ENCODE assay signal across 18 cellular contexts in the genomic region with DNA sequence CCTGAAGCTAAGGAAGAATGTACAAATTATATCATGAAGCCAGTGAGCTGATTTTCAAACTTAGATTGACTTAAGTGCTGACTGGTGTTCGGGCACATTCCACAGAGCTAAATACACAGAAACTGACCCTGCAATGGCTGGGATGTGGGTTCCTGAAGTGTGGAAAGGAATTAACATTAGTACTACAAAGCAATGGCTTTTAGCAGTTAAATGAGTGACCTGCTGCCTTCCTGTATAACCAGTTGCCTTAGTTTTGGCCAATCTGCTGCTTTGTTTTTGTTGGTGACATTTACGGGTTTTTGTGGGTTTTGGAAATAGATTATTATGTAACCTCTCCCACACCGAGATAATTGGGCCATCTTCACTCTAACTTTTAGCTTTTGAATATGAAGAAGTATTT. TPM values are rescaled to one million over a fixed set of nuclear protein-coding genes. Genes with fewer than 3 reads are reported as not detected.
DNase-seq lines count a peak whose midpoint lies in the region; ATAC-seq and TF ChIP-seq lines count a peak whose summit lies in the region.
"Had no signal": no experiment of that assay in that cellular context is flagged by ENCODE, and none has a peak within 500 bp of the region (broad histone marks: within the 10 kb centered on the region; RNA-seq: fewer than 3 reads in every experiment).

No MANE protein-coding gene starts in this region.

- H3K27ac ChIP-seq in PC-9, result peak overlapping the region; percentile 92
- H3K27ac ChIP-seq in CD8-positive, alpha-beta memory T cell (ENCODE audit: low read depth, low read length), result no peak overlapping the region
- H3K27ac ChIP-seq: ascending aorta, tibial artery had no signal

- no peaks in the 10 kb centered on the region for H3K27me3 ChIP-seq in PC-9 (ENCODE audit: insufficient read depth, low read depth)
- no peaks in the 10 kb centered on the region for H3K27me3 ChIP-seq in CD8-positive, alpha-beta memory T cell (ENCODE audit: insufficient read depth, low read length, poor library complexity, severe bottlenecking)
- H3K27me3 ChIP-seq: ascending aorta had no signal

- H3K9me3 ChIP-seq in PC-9 (ENCODE audit: insufficient read depth, low read depth), result no peaks in the 10 kb centered on the region
- H3K9me3 ChIP-seq in CD8-positive, alpha-beta memory T cell (ENCODE audit: low read length), result no peaks in the 10 kb centered on the region
- H3K9me3 ChIP-seq: ascending aorta, tibial artery had no signal

- intact Hi-C loops in PC-9 (cut with micrococcal nuclease; ENCODE audit: unreplicated experiment), result no loop called here

- no peaks in the 10 kb centered on the region for H3K9me2 ChIP-seq in PC-9 (ENCODE audit: insufficient read depth)

- H2AFZ ChIP-seq in PC-9, result no peak overlapping the region
- H2AFZ ChIP-seq: GM23338 had no signal

- CTCF ChIA-PET in PC-9 (lab: Charles Lee), result no interaction called here
- CTCF ChIA-PET in CD8-positive, alpha-beta memory T cell (lab: Charles Lee), result no interaction called here

- H4K20me1 ChIP-seq in PC-9 (ENCODE audit: insufficient read depth), result no peaks in the 10 kb centered on the region

- peaks cover 38% of the 10 kb centered on the region for H3F3A ChIP-seq in PC-9 (ENCODE audit: insufficient read depth, low read depth)

- peaks cover 5% of the 10 kb centered on the region for H3K36me3 Mint-ChIP-seq in activated naive CD8-positive, alpha-beta T cell treated with anti-CD3 and anti-CD28 coated beads, Interleukin-2, amount 50 U/mL, for 24 hours (ENCODE audit: low read depth)
- H3K36me3 Mint-ChIP-seq in activated naive CD8-positive, alpha-beta T cell treated with anti-CD3 and anti-CD28 coated beads for 36 hours, result peaks cover 7% of the 10 kb centered on the region
- H3K36me3 Mint-ChIP-seq in chondrocyte (ENCODE audit: low read depth) (no peaks in the 10 kb centered on the region), type B pancreatic cell (no peaks in the 10 kb centered on the region)
- peaks cover 0 to 7% (median 0%) of the 10 kb centered on the region in 3 donors for H3K36me3 Mint-ChIP-seq in CD8-positive, alpha-beta memory T cell
- peaks cover 17% of the 10 kb centered on the region for H3K36me3 Mint-ChIP-seq in activated T-cell treated with anti-CD3 and anti-CD28 coated beads, Interleukin-2, amount 50 U/mL, for 24 hours (ENCODE audit: low read depth)
- H3K36me3 Mint-ChIP-seq: WTC11 had no signal

- H3K27me3 Mint-ChIP-seq in activated naive CD8-positive, alpha-beta T cell treated with anti-CD3 and anti-CD28 coated beads, Interleukin-2, amount 50 U/mL, for 24 hours, result peaks cover 2% of the 10 kb centered on the region
- no peaks in the 10 kb centered on the region for H3K27me3 Mint-ChIP-seq in activated naive CD8-positive, alpha-beta T cell treated with anti-CD3 and anti-CD28 coated beads for 36 hours
- no peaks in the 10 kb centered on the region for H3K27me3 Mint-ChIP-seq in chondrocyte (ENCODE audit: low read depth)
- peaks cover 3% of the 10 kb centered on the region for H3K27me3 Mint-ChIP-seq in type B pancreatic cell
- H3K27me3 Mint-ChIP-seq in CD8-positive, alpha-beta memory T cell, result peaks cover 1 to 10% of the 10 kb centered on the region in 2 donors
- H3K27me3 Mint-ChIP-seq in activated T-cell treated with anti-CD3 and anti-CD28 coated beads, Interleukin-2, amount 50 U/mL, for 24 hours, result peaks cover 2% of the 10 kb centered on the region

- H3K27ac Mint-ChIP-seq in activated naive CD8-positive, alpha-beta T cell treated with anti-CD3 and anti-CD28 coated beads, Interleukin-2, amount 50 U/mL, for 24 hours, result peak overlapping the region; percentile 22
- H3K27ac Mint-ChIP-seq in activated naive CD8-positive, alpha-beta T cell treated with anti-CD3 and anti-CD28 coated beads for 36 hours, result no peak overlapping the region
- H3K27ac Mint-ChIP-seq in chondrocyte (ENCODE audit: unreplicated experiment), result peak overlapping the region; percentile 37
- H3K27ac Mint-ChIP-seq in type B pancreatic cell, result no peak overlapping the region
- H3K27ac Mint-ChIP-seq in CD8-positive, alpha-beta memory T cell, result peak overlapping the region in 3 of 8 donors; percentile 66 to 77 (median 73)
- H3K27ac Mint-ChIP-seq in activated T-cell treated with anti-CD3 and anti-CD28 coated beads, Interleukin-2, amount 50 U/mL, for 24 hours, result no peak overlapping the region
- H3K27ac Mint-ChIP-seq: GM23338, WTC11 had no signal

- no TSS peak for BruUV-seq in PC-9 (replicated peaks; lab: Mats Ljungman, UMichigan)

- POLR2A ChIA-PET in PC-9 (lab: Charles Lee; ENCODE audit: unreplicated experiment), result no interaction called here
- POLR2A ChIA-PET in CD8-positive, alpha-beta memory T cell (lab: Charles Lee), result no interaction called here

- H3K4me1 Mint-ChIP-seq in activated naive CD8-positive, alpha-beta T cell treated with anti-CD3 and anti-CD28 coated beads, Interleukin-2, amount 50 U/mL, for 24 hours, result peaks cover 39% of the 10 kb centered on the region
- H3K4me1 Mint-ChIP-seq in activated naive CD8-positive, alpha-beta T cell treated with anti-CD3 and anti-CD28 coated beads for 36 hours, result peaks cover 20% of the 10 kb centered on the region
- H3K4me1 Mint-ChIP-seq in chondrocyte (ENCODE audit: low read depth), result peaks cover 58% of the 10 kb centered on the region
- peaks cover 27% of the 10 kb centered on the region for H3K4me1 Mint-ChIP-seq in type B pancreatic cell (ENCODE audit: unreplicated experiment)
- H3K4me1 Mint-ChIP-seq in CD8-positive, alpha-beta memory T cell, result peaks cover 25 to 34% (median 27%) of the 10 kb centered on the region in 3 donors
- H3K4me1 Mint-ChIP-seq in activated T-cell treated with anti-CD3 and anti-CD28 coated beads, Interleukin-2, amount 50 U/mL, for 24 hours (ENCODE audit: low read depth), result peaks cover 39% of the 10 kb centered on the region

- peaks cover 65% of the 10 kb centered on the region for H3K4me1 ChIP-seq in PC-9 (replicated peaks; ENCODE audit: insufficient read depth)
- H3K4me1 ChIP-seq in CD8-positive, alpha-beta memory T cell (ENCODE audit: insufficient read depth, low read length), result peaks cover 13% of the 10 kb centered on the region

- TF ChIP-seq CTCF in PC-9 (conservative IDR thresholded peaks at IDR 0.05), result no peak
- no peak for TF ChIP-seq CTCF in chondrocyte (IDR thresholded peaks at IDR 0.05)
- no peak for TF ChIP-seq CTCF in type B pancreatic cell (conservative IDR thresholded peaks at IDR 0.05)

- no peak for DNase-seq in activated naive CD8-positive, alpha-beta T cell treated with anti-CD3 and anti-CD28 coated beads, Interleukin-2, amount 50 U/mL, for 24 hours
- DNase-seq in activated naive CD8-positive, alpha-beta T cell treated with anti-CD3 and anti-CD28 coated beads for 36 hours, result no peak
- peak in 1 of 2 experiments; percentile 88 for DNase-seq in PC-9
- no peak for DNase-seq in chondrocyte (ENCODE audit: low spot score)
- DNase-seq in type B pancreatic cell (ENCODE audit: extremely low spot score, unreplicated experiment), result no peak
- no peak for DNase-seq in CD8-positive, alpha-beta memory T cell
- DNase-seq in activated T-cell treated with anti-CD3 and anti-CD28 coated beads, Interleukin-2, amount 50 U/mL, for 24 hours, result no peak
- DNase-seq: DMS79 treated with DMSO at 0.1 percent for 48 hours, head of caudate nucleus, NCI-H1092, NCI-H2227 treated with DMSO at 0.1 percent for 48 hours, SHP77 treated with DMSO at 0.1 percent for 48 hours, tibial artery had no signal

- no peaks in the 10 kb centered on the region for H3K9me3 Mint-ChIP-seq in activated naive CD8-positive, alpha-beta T cell treated with anti-CD3 and anti-CD28 coated beads, Interleukin-2, amount 50 U/mL, for 24 hours
- no peaks in the 10 kb centered on the region for H3K9me3 Mint-ChIP-seq in activated naive CD8-positive, alpha-beta T cell treated with anti-CD3 and anti-CD28 coated beads for 36 hours
- H3K9me3 Mint-ChIP-seq in chondrocyte (ENCODE audit: low read depth) (no peaks in the 10 kb centered on the region), type B pancreatic cell (no peaks in the 10 kb centered on the region)
- H3K9me3 Mint-ChIP-seq in CD8-positive, alpha-beta memory T cell, result no peaks in the 10 kb centered on the region
- H3K9me3 Mint-ChIP-seq in activated T-cell treated with anti-CD3 and anti-CD28 coated beads, Interleukin-2, amount 50 U/mL, for 24 hours, result no peaks in the 10 kb centered on the region
- H3K9me3 Mint-ChIP-seq: WTC11 had no signal

- H3K79me2 ChIP-seq in PC-9 (ENCODE audit: low read depth), result peaks cover 28% of the 10 kb centered on the region

- H3K4me2 ChIP-seq in PC-9, result peak overlapping the region; percentile 62
- H3K4me2 ChIP-seq: GM23338 had no signal

- no peak overlapping the region for H3K4me3 Mint-ChIP-seq in activated naive CD8-positive, alpha-beta T cell treated with anti-CD3 and anti-CD28 coated beads, Interleukin-2, amount 50 U/mL, for 24 hours
- no peak overlapping the region for H3K4me3 Mint-ChIP-seq in activated naive CD8-positive, alpha-beta T cell treated with anti-CD3 and anti-CD28 coated beads for 36 hours
- H3K4me3 Mint-ChIP-seq in chondrocyte (ENCODE audit: unreplicated experiment), result no peak overlapping the region
- peak overlapping the region; percentile 65 for H3K4me3 Mint-ChIP-seq in type B pancreatic cell
- peak overlapping the region in 3 of 7 donors; percentile 49 to 55 (median 51) for H3K4me3 Mint-ChIP-seq in CD8-positive, alpha-beta memory T cell
- no peak overlapping the region for H3K4me3 Mint-ChIP-seq in activated T-cell treated with anti-CD3 and anti-CD28 coated beads, Interleukin-2, amount 50 U/mL, for 24 hours
- H3K4me3 Mint-ChIP-seq: GM23338, WTC11 had no signal

- ATAC-seq in activated naive CD8-positive, alpha-beta T cell treated with anti-CD3 and anti-CD28 coated beads, Interleukin-2, amount 50 U/mL, for 24 hours, result no peak
- ATAC-seq in GM19452 (IDR thresholded peaks at IDR 0.05; ENCODE audit: unreplicated experiment), result no peak
- ATAC-seq: GM23338, left lobe of liver, WTC11 had no signal

- no peak overlapping the region for H3K4me3 ChIP-seq in PC-9
- H3K4me3 ChIP-seq in CD8-positive, alpha-beta memory T cell (ENCODE audit: low read length), result no peak overlapping the region
- H3K4me3 ChIP-seq: ascending aorta, GM23338, tibial artery had no signal

- H3K36me3 ChIP-seq in PC-9 (ENCODE audit: low read depth), result no peaks in the 10 kb centered on the region
- no peaks in the 10 kb centered on the region for H3K36me3 ChIP-seq in CD8-positive, alpha-beta memory T cell (ENCODE audit: insufficient read depth, low read length)
- H3K36me3 ChIP-seq: ascending aorta, tibial artery had no signal

RNA-seq across cellular contexts. Expression of gene SKIC8, which starts 2.4 kb away (rescaled TPM):
- total RNA-seq in activated naive CD8-positive, alpha-beta T cell treated with anti-CD3 and anti-CD28 coated beads for 36 hours, result 10 to 100 TPM; 71.9 to 73.8 TPM
- 44.5 and 47.7 TPM in 2 replicates for total RNA-seq in PC-9 (2021)
- total RNA-seq in chondrocyte, result 35.1 to 52.8 TPM (median 39.9 TPM) in 3 replicates
- total RNA-seq in type B pancreatic cell (ENCODE audit: low replicate concordance), result 43.6 and 54.4 TPM in 2 replicates
- 10 to 100 TPM; 60.2 to 62.9 TPM for total RNA-seq in CD8-positive, alpha-beta memory T cell
- polyA plus RNA-seq in CD8-positive, alpha-beta memory T cell, result 82.5 TPM

RNA-seq across cellular contexts. Expression of gene DNAJA4, which starts 37.5 kb away (rescaled TPM):
- total RNA-seq in activated naive CD8-positive, alpha-beta T cell treated with anti-CD3 and anti-CD28 coated beads for 36 hours, result 10 to 100 TPM; 36.8 to 39.3 TPM
- 0.33 and 0.35 TPM in 2 replicates for total RNA-seq in PC-9 (2021)
- total RNA-seq in chondrocyte, result 0.26 to 0.27 TPM in 2 of 3 replicates, not detected in the other
- 0.10 and 15.0 TPM in 2 replicates for total RNA-seq in type B pancreatic cell (ENCODE audit: low replicate concordance)
- total RNA-seq in CD8-positive, alpha-beta memory T cell, result 10 to 100 TPM; 32.6 to 35.3 TPM
- polyA plus RNA-seq in CD8-positive, alpha-beta memory T cell, result 12.3 TPM

RNA-seq across cellular contexts. Expression of gene CRABP1, which starts 38.3 kb away (rescaled TPM):
- not detected for total RNA-seq in activated naive CD8-positive, alpha-beta T cell treated with anti-CD3 and anti-CD28 coated beads for 36 hours
- not detected in 2 replicates for total RNA-seq in PC-9 (2021)
- not detected in 3 replicates for total RNA-seq in chondrocyte
- 20.5 and 685 TPM in 2 replicates for total RNA-seq in type B pancreatic cell (ENCODE audit: low replicate concordance)
- not detected for total RNA-seq in CD8-positive, alpha-beta memory T cell
- not detected for polyA plus RNA-seq in CD8-positive, alpha-beta memory T cell
- total RNA-seq: ascending aorta had no signal

Comparison
In these comparisons a context has a peak if more than half of its experiments do, and no peak if none do; other contexts are left out.
1. H3K27ac Mint-ChIP-seq: peak in activated naive CD8-positive, alpha-beta T cell treated with anti-CD3 and anti-CD28 coated beads, Interleukin-2, amount 50 U/mL, for 24 hours (single experiment) and chondrocyte (single experiment); none in activated naive CD8-positive, alpha-beta T cell treated with anti-CD3 and anti-CD28 coated beads for 36 hours (single experiment), type B pancreatic cell (single experiment) and activated T-cell treated with anti-CD3 and anti-CD28 coated beads, Interleukin-2, amount 50 U/mL, for 24 hours (single experiment).
2. RNA of gene CRABP1, which starts 38.3 kb away (total RNA-seq): 20.5 to 685 TPM in type B pancreatic cell; not detected in CD8-positive, alpha-beta memory T cell, not detected in activated naive CD8-positive, alpha-beta T cell treated with anti-CD3 and anti-CD28 coated beads for 36 hours, not detected in PC-9 and not detected in chondrocyte; every median in the first group is over 10 times any median in the second.